1 cellular context compared by ENCODE assay signal in the genomic region with DNA sequence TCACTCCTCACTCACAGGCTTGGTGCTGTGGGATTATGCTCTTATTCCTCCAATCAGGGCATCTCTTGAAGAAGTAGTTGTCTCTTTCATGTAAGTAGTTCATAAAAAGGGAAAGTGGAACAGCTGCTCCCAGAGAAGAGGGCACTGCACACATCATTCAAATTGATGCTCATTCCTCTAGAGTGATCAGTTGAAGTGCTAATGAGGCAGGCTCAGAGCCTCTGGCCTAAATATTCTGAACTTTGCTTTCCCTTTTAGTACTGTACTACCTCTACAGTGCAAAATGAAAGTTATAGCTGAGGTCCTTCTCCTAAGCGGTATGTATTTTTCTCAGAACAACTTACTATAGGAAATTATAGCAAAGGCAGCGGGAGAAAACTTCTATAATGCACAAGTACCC.
TF ChIP-seq lines count a peak whose summit lies in the region.

No MANE protein-coding gene starts in this region.

TF ChIP-seq in GM23338, 12 proteins besides CTCF, POLR2A, EP300 and RAD21 (continued from another document):
- TF ChIP-seq, protein P1, sequence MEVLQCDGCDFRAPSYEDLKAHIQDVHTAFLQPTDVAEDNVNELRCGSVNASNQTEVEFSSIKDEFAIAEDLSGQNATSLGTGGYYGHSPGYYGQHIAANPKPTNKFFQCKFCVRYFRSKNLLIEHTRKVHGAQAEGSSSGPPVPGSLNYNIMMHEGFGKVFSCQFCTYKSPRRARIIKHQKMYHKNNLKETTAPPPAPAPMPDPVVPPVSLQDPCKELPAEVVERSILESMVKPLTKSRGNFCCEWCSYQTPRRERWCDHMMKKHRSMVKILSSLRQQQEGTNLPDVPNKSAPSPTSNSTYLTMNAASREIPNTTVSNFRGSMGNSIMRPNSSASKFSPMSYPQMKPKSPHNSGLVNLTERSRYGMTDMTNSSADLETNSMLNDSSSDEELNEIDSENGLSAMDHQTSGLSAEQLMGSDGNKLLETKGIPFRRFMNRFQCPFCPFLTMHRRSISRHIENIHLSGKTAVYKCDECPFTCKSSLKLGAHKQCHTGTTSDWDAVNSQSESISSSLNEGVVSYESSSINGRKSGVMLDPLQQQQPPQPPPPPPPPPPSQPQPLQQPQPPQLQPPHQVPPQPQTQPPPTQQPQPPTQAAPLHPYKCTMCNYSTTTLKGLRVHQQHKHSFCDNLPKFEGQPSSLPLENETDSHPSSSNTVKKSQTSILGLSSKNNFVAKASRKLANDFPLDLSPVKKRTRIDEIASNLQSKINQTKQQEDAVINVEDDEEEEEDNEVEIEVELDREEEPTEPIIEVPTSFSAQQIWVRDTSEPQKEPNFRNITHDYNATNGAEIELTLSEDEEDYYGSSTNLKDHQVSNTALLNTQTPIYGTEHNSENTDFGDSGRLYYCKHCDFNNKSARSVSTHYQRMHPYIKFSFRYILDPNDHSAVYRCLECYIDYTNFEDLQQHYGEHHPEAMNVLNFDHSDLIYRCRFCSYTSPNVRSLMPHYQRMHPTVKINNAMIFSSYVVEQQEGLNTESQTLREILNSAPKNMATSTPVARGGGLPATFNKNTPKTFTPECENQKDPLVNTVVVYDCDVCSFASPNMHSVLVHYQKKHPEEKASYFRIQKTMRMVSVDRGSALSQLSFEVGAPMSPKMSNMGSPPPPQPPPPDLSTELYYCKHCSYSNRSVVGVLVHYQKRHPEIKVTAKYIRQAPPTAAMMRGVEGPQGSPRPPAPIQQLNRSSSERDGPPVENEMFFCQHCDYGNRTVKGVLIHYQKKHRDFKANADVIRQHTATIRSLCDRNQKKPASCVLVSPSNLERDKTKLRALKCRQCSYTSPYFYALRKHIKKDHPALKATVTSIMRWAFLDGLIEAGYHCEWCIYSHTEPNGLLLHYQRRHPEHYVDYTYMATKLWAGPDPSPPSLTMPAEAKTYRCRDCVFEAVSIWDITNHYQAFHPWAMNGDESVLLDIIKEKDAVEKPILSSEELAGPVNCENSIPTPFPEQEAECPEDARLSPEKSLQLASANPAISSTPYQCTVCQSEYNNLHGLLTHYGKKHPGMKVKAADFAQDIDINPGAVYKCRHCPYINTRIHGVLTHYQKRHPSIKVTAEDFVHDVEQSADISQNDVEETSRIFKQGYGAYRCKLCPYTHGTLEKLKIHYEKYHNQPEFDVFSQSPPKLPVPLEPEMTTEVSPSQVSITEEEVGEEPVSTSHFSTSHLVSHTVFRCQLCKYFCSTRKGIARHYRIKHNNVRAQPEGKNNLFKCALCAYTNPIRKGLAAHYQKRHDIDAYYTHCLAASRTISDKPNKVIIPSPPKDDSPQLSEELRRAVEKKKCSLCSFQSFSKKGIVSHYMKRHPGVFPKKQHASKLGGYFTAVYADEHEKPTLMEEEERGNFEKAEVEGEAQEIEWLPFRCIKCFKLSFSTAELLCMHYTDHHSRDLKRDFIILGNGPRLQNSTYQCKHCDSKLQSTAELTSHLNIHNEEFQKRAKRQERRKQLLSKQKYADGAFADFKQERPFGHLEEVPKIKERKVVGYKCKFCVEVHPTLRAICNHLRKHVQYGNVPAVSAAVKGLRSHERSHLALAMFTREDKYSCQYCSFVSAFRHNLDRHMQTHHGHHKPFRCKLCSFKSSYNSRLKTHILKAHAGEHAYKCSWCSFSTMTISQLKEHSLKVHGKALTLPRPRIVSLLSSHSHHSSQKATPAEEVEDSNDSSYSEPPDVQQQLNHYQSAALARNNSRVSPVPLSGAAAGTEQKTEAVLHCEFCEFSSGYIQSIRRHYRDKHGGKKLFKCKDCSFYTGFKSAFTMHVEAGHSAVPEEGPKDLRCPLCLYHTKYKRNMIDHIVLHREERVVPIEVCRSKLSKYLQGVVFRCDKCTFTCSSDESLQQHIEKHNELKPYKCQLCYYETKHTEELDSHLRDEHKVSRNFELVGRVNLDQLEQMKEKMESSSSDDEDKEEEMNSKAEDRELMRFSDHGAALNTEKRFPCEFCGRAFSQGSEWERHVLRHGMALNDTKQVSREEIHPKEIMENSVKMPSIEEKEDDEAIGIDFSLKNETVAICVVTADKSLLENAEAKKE (CRISPR knock-in tag; IDR thresholded peaks at IDR 0.05): no peak
- no peak for TF ChIP-seq NANOG (IDR thresholded peaks at IDR 0.05; ENCODE audit: borderline replicate concordance)
- no peak for TF ChIP-seq ZNF331 (CRISPR knock-in tag; IDR thresholded peaks at IDR 0.05; ENCODE audit: low read depth)
- no peak for TF ChIP-seq EZH2 (IDR thresholded peaks at IDR 0.05; ENCODE audit: low read depth, unreplicated experiment)
